ENCODE assay signal across 16 cellular contexts in genomic region chr14:64700290-64700689, GRCh38.
"Had no signal": no experiment of that assay in that cellular context is flagged by ENCODE, and none has a peak within 500 bp of the region (broad histone marks: within the 10 kb centered on the region; RNA-seq: fewer than 3 reads in every experiment).

No MANE protein-coding gene starts in this region.

- H3K36me3 Mint-ChIP-seq: naive B cell had no signal

- ATAC-seq: esophagus mucosa, heart left ventricle, left colon, sciatic nerve had no signal

- H3K27ac Mint-ChIP-seq: naive B cell had no signal

- H3K9me3 ChIP-seq: heart left ventricle, stomach, thoracic aorta had no signal

- H3K9me3 Mint-ChIP-seq: nephron had no signal

- H3K4me3 Mint-ChIP-seq: naive B cell, nephron had no signal

- H3K36me3 ChIP-seq: heart left ventricle, stomach, thoracic aorta had no signal

- H3K4me3 ChIP-seq: heart left ventricle, skin epidermis, stomach, thoracic aorta had no signal

- H3K27ac ChIP-seq: heart left ventricle, skin epidermis, thoracic aorta had no signal

- DNase-seq: effector memory CD4-positive, alpha-beta T cell; hippocampal formation; mesendoderm; naive B cell; posterior cingulate gyrus; stimulated activated naive CD4-positive, alpha-beta T cell; stomach; substantia nigra; trophoblast cell had no signal
